ENCODE assay signal across 1 cellular context in genomic region chr16:3800477-3801270, GRCh38.
TF ChIP-seq lines count a peak whose summit lies in the region.

No MANE protein-coding gene starts in this region.

TF ChIP-seq in K562, 482 proteins besides CTCF, POLR2A, EP300 and RAD21 (continued from another document):
- TF ChIP-seq ZBTB5 (IDR thresholded peaks at IDR 0.05): no peak
- peak; percentile 40; the same call in 1 of the 2 replicates for TF ChIP-seq ZNF121 (CRISPR knock-in tag; conservative IDR thresholded peaks at IDR 0.05)
- peak; percentile 3 for TF ChIP-seq RBM25 (IDR thresholded peaks at IDR 0.05; ENCODE audit: low read depth, low read length, severe bottlenecking)
- TF ChIP-seq ZNF830 (CRISPR knock-in tag; IDR thresholded peaks at IDR 0.05): no peak
- no peak for TF ChIP-seq E2F5 (CRISPR knock-in tag; IDR thresholded peaks at IDR 0.05)
